In the genomic region with DNA sequence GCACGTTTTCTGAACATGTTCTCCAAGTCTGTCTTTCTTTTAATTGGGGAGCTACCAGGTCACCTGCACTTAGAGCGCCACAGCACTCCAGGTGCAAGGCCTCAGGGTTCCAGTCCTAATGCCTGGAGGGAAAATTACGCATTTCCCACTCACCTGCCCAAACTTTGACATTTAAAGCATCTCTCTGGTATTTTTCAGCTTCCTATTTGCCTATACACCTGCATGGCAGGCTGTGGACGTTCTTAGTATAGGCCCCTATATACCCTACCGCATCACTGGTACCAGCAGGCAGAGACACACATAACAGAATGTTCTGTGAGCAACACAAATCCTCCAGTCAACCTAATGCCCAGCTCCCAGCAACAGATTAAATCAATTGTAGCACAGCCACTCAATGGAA, we compare ENCODE assay signal across 1 cellular context.
TF ChIP-seq lines count a peak whose summit lies in the region.

No MANE protein-coding gene starts in this region.

TF ChIP-seq in HepG2, 621 proteins besides CTCF, POLR2A, EP300 and RAD21 (continued from another document):
- TF ChIP-seq, protein P1, sequence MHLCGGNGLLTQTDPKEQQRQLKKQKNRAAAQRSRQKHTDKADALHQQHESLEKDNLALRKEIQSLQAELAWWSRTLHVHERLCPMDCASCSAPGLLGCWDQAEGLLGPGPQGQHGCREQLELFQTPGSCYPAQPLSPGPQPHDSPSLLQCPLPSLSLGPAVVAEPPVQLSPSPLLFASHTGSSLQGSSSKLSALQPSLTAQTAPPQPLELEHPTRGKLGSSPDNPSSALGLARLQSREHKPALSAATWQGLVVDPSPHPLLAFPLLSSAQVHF (CRISPR knock-in tag; IDR thresholded peaks at IDR 0.05), result no peak
- TF ChIP-seq ZBTB7A (CRISPR knock-in tag; IDR thresholded peaks at IDR 0.05) (no peak), ZNF138 (CRISPR knock-in tag; IDR thresholded peaks at IDR 0.05; ENCODE audit: low read depth) (no peak), CBX1 (IDR thresholded peaks at IDR 0.05; ENCODE audit: low read depth) (no peak)
- TF ChIP-seq, protein P2, sequence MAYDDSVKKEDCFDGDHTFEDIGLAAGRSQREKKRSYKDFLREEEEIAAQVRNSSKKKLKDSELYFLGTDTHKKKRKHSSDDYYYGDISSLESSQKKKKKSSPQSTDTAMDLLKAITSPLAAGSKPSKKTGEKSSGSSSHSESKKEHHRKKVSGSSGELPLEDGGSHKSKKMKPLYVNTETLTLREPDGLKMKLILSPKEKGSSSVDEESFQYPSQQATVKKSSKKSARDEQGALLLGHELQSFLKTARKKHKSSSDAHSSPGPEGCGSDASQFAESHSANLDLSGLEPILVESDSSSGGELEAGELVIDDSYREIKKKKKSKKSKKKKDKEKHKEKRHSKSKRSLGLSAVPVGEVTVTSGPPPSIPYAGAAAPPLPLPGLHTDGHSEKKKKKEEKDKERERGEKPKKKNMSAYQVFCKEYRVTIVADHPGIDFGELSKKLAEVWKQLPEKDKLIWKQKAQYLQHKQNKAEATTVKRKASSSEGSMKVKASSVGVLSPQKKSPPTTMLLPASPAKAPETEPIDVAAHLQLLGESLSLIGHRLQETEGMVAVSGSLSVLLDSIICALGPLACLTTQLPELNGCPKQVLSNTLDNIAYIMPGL (CRISPR knock-in tag; IDR thresholded peaks at IDR 0.05; ENCODE audit: borderline replicate concordance in 1 of 2, low read depth in 1 of 2), result no peak
